In the genomic region with DNA sequence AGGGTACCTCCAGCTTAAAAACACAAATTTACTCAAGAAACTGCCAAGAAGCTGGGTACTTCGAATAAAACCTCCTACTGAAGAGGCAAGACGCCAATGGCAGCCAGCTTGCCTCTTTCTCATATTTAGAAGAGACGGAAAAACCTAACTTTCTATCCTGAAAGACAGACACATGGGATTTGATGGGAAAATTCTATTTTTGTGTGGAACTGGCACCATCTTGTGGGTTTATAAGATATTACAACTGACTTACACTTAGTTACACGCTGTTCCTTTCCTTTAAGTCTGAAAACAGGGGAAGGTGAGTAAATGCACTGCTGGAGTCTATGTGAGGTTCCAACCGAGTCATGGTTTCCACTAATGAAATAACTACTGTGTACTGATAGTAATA, we compare ENCODE assay signal across 7 cellular contexts. TPM values are rescaled to one million over a fixed set of nuclear protein-coding genes. Genes with fewer than 3 reads are reported as not detected.
DNase-seq lines count a peak whose midpoint lies in the region; ATAC-seq and TF ChIP-seq lines count a peak whose summit lies in the region.

No MANE protein-coding gene starts in this region.

- H3K27me3 Mint-ChIP-seq in mesothelial cell of epicardium (ENCODE audit: low read depth), result no peaks in the 10 kb centered on the region

- TF ChIP-seq CTCF in GM12872 (IDR thresholded peaks at IDR 0.05; ENCODE audit: insufficient read depth, low read depth, low read length), result peak; percentile 43; the same call in 2 of the 3 replicates
- peak; percentile 65 for TF ChIP-seq CTCF in mesothelial cell of epicardium (IDR thresholded peaks at IDR 0.05; ENCODE audit: unreplicated experiment)

- peaks cover 40% of the 10 kb centered on the region for H3K36me3 Mint-ChIP-seq in mesothelial cell of epicardium

- H3K4me3 Mint-ChIP-seq in mesothelial cell of epicardium, result no peak overlapping the region

- peaks cover 4% of the 10 kb centered on the region for H3K9me3 Mint-ChIP-seq in mesothelial cell of epicardium

- no peaks in the 10 kb centered on the region for H3K4me1 Mint-ChIP-seq in mesothelial cell of epicardium

- no peak overlapping the region for H3K27ac Mint-ChIP-seq in mesothelial cell of epicardium

- ATAC-seq in HG03045 (IDR thresholded peaks at IDR 0.05; ENCODE audit: unreplicated experiment), result no peak

- peak; percentile 2 for DNase-seq in NCI-H524 treated with DMSO at 0.1 percent for 48 hours (lab: John Stamatoyannopoulos, UW)
- peak; percentile 26 to 63 for DNase-seq in dermis microvascular lymphatic vessel endothelial cell (ENCODE audit: low read depth in 2 of 2)
- DNase-seq in mesothelial cell of epicardium (ENCODE audit: low spot score in 2 of 2, unreplicated experiment in 2 of 2), result no peak
- no peak for DNase-seq in activated CD4-positive, CD25-positive, alpha-beta regulatory T cell (lab: John Stamatoyannopoulos, UW)
- no peak for DNase-seq in cortex of kidney (lab: John Stamatoyannopoulos, UW)

RNA-seq across cellular contexts. Expression of gene ZNF18, which starts 10.3 kb away (rescaled TPM):
- total RNA-seq in dermis microvascular lymphatic vessel endothelial cell (6.4 and 7.2 TPM in 2 replicates), mesothelial cell of epicardium (9.8 to 11.1 TPM (median 10.1 TPM) in 3 replicates)

RNA-seq across cellular contexts. Expression of gene MAP2K4, which starts 33.7 kb away (rescaled TPM):
- total RNA-seq in dermis microvascular lymphatic vessel endothelial cell (21.4 and 26.7 TPM in 2 replicates), mesothelial cell of epicardium (57.5 to 58.7 TPM (median 57.9 TPM) in 3 replicates)

Comparison
In these comparisons a context has a peak if more than half of its experiments do, and no peak if none do; other contexts are left out.
1. DNase-seq: peak in NCI-H524 treated with DMSO at 0.1 percent for 48 hours (single experiment) and dermis microvascular lymphatic vessel endothelial cell (2 of 2); none in mesothelial cell of epicardium (0 of 2), activated CD4-positive, CD25-positive, alpha-beta regulatory T cell (0 of 4) and cortex of kidney (single experiment).